16 cellular contexts compared by ENCODE assay signal in genomic region chr2:190334479-190335224, GRCh38. TPM values are rescaled to one million over a fixed set of nuclear protein-coding genes. Genes with fewer than 3 reads are reported as not detected.
DNase-seq lines count a peak whose midpoint lies in the region; ATAC-seq, FAIRE-seq and TF ChIP-seq lines count a peak whose summit lies in the region.
"Had no signal": no experiment of that assay in that cellular context is flagged by ENCODE, and none has a peak within 500 bp of the region (broad histone marks: within the 10 kb centered on the region; RNA-seq: fewer than 3 reads in every experiment).

No MANE protein-coding gene starts in this region.

- BruUV-seq in HepG2 (replicated peaks; lab: Mats Ljungman, UMichigan), result TSS peak; percentile 92

- no peak for TF ChIP-seq EP300 in SK-N-SH (IDR thresholded peaks at IDR 0.05; ENCODE audit: borderline replicate concordance in 1 of 2, low read depth in 1 of 2, low read length in 1 of 2)
- peak; percentile 85 to 96 for TF ChIP-seq EP300 in HepG2 (IDR thresholded peaks at IDR 0.05; ENCODE audit: low read depth in 2 of 2, low read length in 2 of 2)
- TF ChIP-seq EP300 in HepG2 (CRISPR knock-in tag; IDR thresholded peaks at IDR 0.05; ENCODE audit: borderline replicate concordance), result peak; percentile 84

- no peak overlapping the region for H3K9ac ChIP-seq in SK-N-SH
- peak overlapping the region; percentile 65 for H3K9ac ChIP-seq in HepG2 (ENCODE audit: insufficient read depth, low read depth, low read length)

- intact Hi-C loops in HepG2 (cut with micrococcal nuclease; ENCODE audit: unreplicated experiment), result loop anchor here (1.0 to 10.0 kb wide), 4 partner anchors 14 to 680 kb away; partner anchors contain the start of genes NAB1 and STAT1

- CTCF ChIA-PET in SK-N-SH (lab: Yijun Ruan, JAX) (no interaction called here), HepG2 (lab: Yijun Ruan, JAX; ENCODE audit: low intra/inter-chr PET ratio, low total read pairs) (interaction anchor here (1.2 to 1.6 kb wide), 2 partner anchors 10 to 15 kb away, joined by 3 read pairs; partner anchors contain the start of gene HIBCH)

- TF ChIP-seq RAD21 in SK-N-SH (IDR thresholded peaks at IDR 0.05; ENCODE audit: low read length) (no peak), HepG2 (CRISPR knock-in tag; IDR thresholded peaks at IDR 0.05) (no peak)

- H3K4me3 ChIP-seq in SK-N-SH (ENCODE audit: low read depth in 2 of 2, low read length in 1 of 2), result no peak overlapping the region
- peak overlapping the region; percentile 59 to 70 (median 67); a peak in 5 of 6 replicates for H3K4me3 ChIP-seq in HepG2 (replicated peaks in 1 of 3; ENCODE audit: insufficient read depth in 1 of 3, low read depth in 2 of 3, low read length in 3 of 3)
- H3K4me3 ChIP-seq in thoracic aorta, result no peak overlapping the region
- H3K4me3 ChIP-seq: skin epidermis, thyroid gland had no signal

- H3K27ac ChIP-seq in SK-N-SH (ENCODE audit: low read depth in 2 of 2, low read length in 1 of 2) (no peak overlapping the region), HepG2 (ENCODE audit: extremely low read length, insufficient read depth, low read length) (peak overlapping the region; percentile 84), thoracic aorta (peak overlapping the region; percentile 18 to 65)
- H3K27ac ChIP-seq: 22Rv1, thyroid gland, WERI-Rb-1 had no signal

- ATAC-seq in SK-N-SH treated with all-trans-retinoic acid at 6 μM for 48 hours, result peak; percentile 57
- peak; percentile 96 for ATAC-seq in HepG2
- ATAC-seq in thoracic aorta (ENCODE audit: insufficient number of reproducible peaks, low FRiP score, low read depth), result no peak
- no peak for ATAC-seq in GM19467 (IDR thresholded peaks at IDR 0.05; ENCODE audit: unreplicated experiment)
- ATAC-seq: CD8-positive, alpha-beta T cell; natural killer cell treated with Interleukin-12 subunit alpha and Interleukin-12 subunit beta and Interleukin-15 and Interleukin-18, amount 100 ng/mL, for 72 hours had no signal

- no peaks in the 10 kb centered on the region for H3K9me3 ChIP-seq in SK-N-SH
- no peaks in the 10 kb centered on the region for H3K9me3 ChIP-seq in HepG2 (ENCODE audit: low read length)
- H3K9me3 ChIP-seq in thoracic aorta, result no peaks in the 10 kb centered on the region
- H3K9me3 ChIP-seq: thyroid gland had no signal

- no peaks in the 10 kb centered on the region for H3K9me2 ChIP-seq in SK-N-SH

- WGBS in SK-N-SH (ENCODE audit: low lambda C conversion rate), result 62% methylated on average over 8 of the region's 8 CpGs
- 1% methylated on average over 8 of the region's 8 CpGs for WGBS in HepG2 (ENCODE audit: low lambda C conversion rate)

- no peak overlapping the region for H3K4me2 ChIP-seq in SK-N-SH
- H3K4me2 ChIP-seq in HepG2 (ENCODE audit: low read depth, low read length), result peak overlapping the region; percentile 83

- H2AFZ ChIP-seq in SK-N-SH (ENCODE audit: low read depth), result no peak overlapping the region
- H2AFZ ChIP-seq in HepG2 (ENCODE audit: low read length), result no peak overlapping the region

- TF ChIP-seq POLR2A in HepG2 (IDR thresholded peaks at IDR 0.05; ENCODE audit: insufficient read depth in 1 of 2, low read depth in 2 of 2, low read length in 2 of 2), result peak; percentile 72 to 77

- H3F3A ChIP-seq in SK-N-SH (replicated peaks; ENCODE audit: insufficient read depth), result no peaks in the 10 kb centered on the region

- no peaks in the 10 kb centered on the region for H3K79me2 ChIP-seq in SK-N-SH (ENCODE audit: insufficient read depth)
- H3K79me2 ChIP-seq in HepG2 (ENCODE audit: insufficient read depth, low read length), result peaks cover 2% of the 10 kb centered on the region

- no peaks in the 10 kb centered on the region for H4K20me1 ChIP-seq in SK-N-SH (ENCODE audit: insufficient read depth)
- no peaks in the 10 kb centered on the region for H4K20me1 ChIP-seq in HepG2 (ENCODE audit: insufficient read depth, low read length)

- in situ Hi-C loops in HepG2 (cut with HindIII; ENCODE audit: extremely low pct_ligation_motif_present, low pct_unique_long_range_greater_than_20kb), result loop anchor here (5.0 to 25.0 kb wide), 2 partner anchors 38 to 178 kb away; no protein-coding TSS in a partner anchor

- no peaks in the 10 kb centered on the region for H3K4me1 ChIP-seq in SK-N-SH (ENCODE audit: control insufficient read depth in 1 of 2, insufficient read depth in 2 of 2, low read depth in 1 of 2, low read length in 1 of 2)
- H3K4me1 ChIP-seq in HepG2 (ENCODE audit: insufficient read depth, low read length), result peaks cover 54% of the 10 kb centered on the region
- peaks cover 0 to 19% of the 10 kb centered on the region in 2 donors for H3K4me1 ChIP-seq in thoracic aorta (ENCODE audit: control insufficient read depth in 1 of 2, low read depth in 2 of 2)
- H3K4me1 ChIP-seq: thyroid gland had no signal

- FAIRE-seq in HepG2 (lab: Jason Lieb, UNC), result peak; percentile 98

- H3K27me3 ChIP-seq in SK-N-SH (ENCODE audit: insufficient read depth) (no peaks in the 10 kb centered on the region), HepG2 (ENCODE audit: control insufficient read depth in 1 of 2, insufficient read depth in 2 of 2, low read length in 2 of 2) (no peaks in the 10 kb centered on the region), thoracic aorta (replicated peaks; ENCODE audit: insufficient read depth) (no peaks in the 10 kb centered on the region)
- H3K27me3 ChIP-seq: thyroid gland had no signal

- DNase-seq in SK-N-SH (no peak), dermis blood vessel endothelial cell (peak; percentile 97), HepG2 (ENCODE audit: low spot score) (peak; percentile 96), thoracic aorta (ENCODE audit: low spot score) (no peak), DMS153 (lab: John Stamatoyannopoulos, UW) (no peak), NAMALWA (ENCODE audit: low spot score) (no peak)
- DNase-seq: CD8-positive, alpha-beta T cell; NCI-H1436 treated with DMSO at 0.1 percent for 48 hours; NCI-H526 treated with DMSO at 0.1 percent for 48 hours; thyroid gland; WERI-Rb-1 had no signal

- TF ChIP-seq CTCF in SK-N-SH (IDR thresholded peaks at IDR 0.05), result no peak
- TF ChIP-seq CTCF in HepG2 (CRISPR knock-in tag; IDR thresholded peaks at IDR 0.05), result 0 out of 2 replicates have a peak, but pooled peaks have one; percentile 25
- TF ChIP-seq CTCF in thoracic aorta (IDR thresholded peaks at IDR 0.05), result no peak

- no peaks in the 10 kb centered on the region for H3K36me3 ChIP-seq in SK-N-SH (replicated peaks in 1 of 2; ENCODE audit: control insufficient read depth in 1 of 2, insufficient read depth in 2 of 2, low read length in 1 of 2)
- H3K36me3 ChIP-seq in HepG2 (replicated peaks in 1 of 2; ENCODE audit: control insufficient read depth in 1 of 2, insufficient read depth in 2 of 2, low read length in 2 of 2), result no peaks in the 10 kb centered on the region
- no peaks in the 10 kb centered on the region for H3K36me3 ChIP-seq in thoracic aorta
- H3K36me3 ChIP-seq: thyroid gland, WERI-Rb-1 had no signal

- POLR2A ChIA-PET in SK-N-SH (lab: Yijun Ruan, JAX), result no interaction called here
- POLR2A ChIA-PET in HepG2 (lab: Yijun Ruan, JAX), result interaction anchor here (1.2 kb wide), 1 partner anchor 15 kb away, joined by 3 read pairs; the partner anchor contains the start of gene HIBCH

RNA-seq across cellular contexts. Expression of gene INPP1, which starts 8.7 kb away (rescaled TPM):
- polyA plus RNA-seq in SK-N-SH (2012; rRNA removed) (5.7 and 6.4 TPM in 2 replicates), HepG2 (2011; rRNA removed) (10.0 and 10.5 TPM in 2 replicates)
- 6.3 and 6.5 TPM in 2 replicates for polyA plus RNA-seq in SK-N-SH (2012; cell fraction: cytosol; rRNA removed)
- polyA plus RNA-seq in SK-N-SH (2012; cell fraction: nucleus; rRNA removed), result 10.3 and 14.8 TPM in 2 replicates
- total RNA-seq in dermis blood vessel endothelial cell (14.5 and 26.9 TPM in 2 replicates), HepG2 (2016; rRNA removed; fragmentation: Illumina TruSeq; extraction: Trizol) (13.3 and 15.2 TPM in 2 replicates), thoracic aorta (10 to 100 TPM; 13.0 to 36.6 TPM)
- total RNA-seq in HepG2 (2016; cell fraction: cytosol; rRNA removed; fragmentation: Illumina TruSeq; extraction: Trizol; ENCODE audit: low read depth), result 6.0 and 8.5 TPM in 2 replicates
- total RNA-seq in HepG2 (2016; cell fraction: insoluble cytoplasmic fraction; rRNA removed; fragmentation: Illumina TruSeq; extraction: Trizol), result 11.4 and 14.0 TPM in 2 replicates
- total RNA-seq in HepG2 (2016; cell fraction: membrane; rRNA removed; fragmentation: Illumina TruSeq; extraction: Trizol), result 12.0 and 14.5 TPM in 2 replicates
- 6.6 and 8.8 TPM in 2 replicates for total RNA-seq in HepG2 (2016; cell fraction: nucleus; rRNA removed; fragmentation: Illumina TruSeq; extraction: Trizol)
- polyA plus RNA-seq in HepG2 (2011; cell fraction: cytosol; rRNA removed), result 5.7 and 7.3 TPM in 2 replicates
- polyA plus RNA-seq in HepG2 (2011; cell fraction: nucleus; rRNA removed), result 10.0 and 11.1 TPM in 2 replicates
- polyA plus RNA-seq in HepG2 (2012), result 23.9 and 28.9 TPM in 2 replicates
- polyA plus RNA-seq in HepG2 (2016; cell fraction: cytosol; fragmentation: Illumina TruSeq; extraction: Trizol; ENCODE audit: low read depth), result 7.9 and 9.4 TPM in 2 replicates
- 18.0 and 18.7 TPM in 2 replicates for polyA plus RNA-seq in HepG2 (2016; cell fraction: insoluble cytoplasmic fraction; fragmentation: Illumina TruSeq; extraction: Trizol; ENCODE audit: low read depth)
- polyA plus RNA-seq in HepG2 (2016; cell fraction: membrane; fragmentation: Illumina TruSeq; extraction: Trizol; ENCODE audit: low read depth), result 12.1 and 13.1 TPM in 2 replicates
- 22.8 and 23.1 TPM in 2 replicates for polyA plus RNA-seq in HepG2 (2016; cell fraction: nucleus; fragmentation: Illumina TruSeq; extraction: Trizol; ENCODE audit: insufficient read depth, low read depth)
- polyA minus RNA-seq in HepG2 (2011; rRNA and poly(A)+ RNA removed; ENCODE audit: low replicate concordance), result 4.8 and 5.3 TPM in 2 replicates
- polyA minus RNA-seq in HepG2 (2011; cell fraction: cytosol; rRNA and poly(A)+ RNA removed), result 8.2 and 11.3 TPM in 2 replicates
- polyA minus RNA-seq in HepG2 (2011; cell fraction: nucleus; rRNA and poly(A)+ RNA removed), result 8.2 and 8.7 TPM in 2 replicates

RNA-seq across cellular contexts. Expression of gene HIBCH, which starts 15.0 kb away (rescaled TPM):
- 8.4 and 12.2 TPM in 2 replicates for polyA plus RNA-seq in SK-N-SH (2012; rRNA removed)
- 14.1 and 19.3 TPM in 2 replicates for polyA plus RNA-seq in SK-N-SH (2012; cell fraction: cytosol; rRNA removed)
- polyA plus RNA-seq in SK-N-SH (2012; cell fraction: nucleus; rRNA removed), result 5.4 and 12.0 TPM in 2 replicates
- 22.6 and 26.2 TPM in 2 replicates for total RNA-seq in dermis blood vessel endothelial cell
- total RNA-seq in HepG2 (2016; rRNA removed; fragmentation: Illumina TruSeq; extraction: Trizol), result 49.5 and 67.0 TPM in 2 replicates
- total RNA-seq in HepG2 (2016; cell fraction: cytosol; rRNA removed; fragmentation: Illumina TruSeq; extraction: Trizol; ENCODE audit: low read depth), result 9.9 and 10.7 TPM in 2 replicates
- 46.9 and 68.2 TPM in 2 replicates for total RNA-seq in HepG2 (2016; cell fraction: insoluble cytoplasmic fraction; rRNA removed; fragmentation: Illumina TruSeq; extraction: Trizol)
- 11.0 and 12.8 TPM in 2 replicates for total RNA-seq in HepG2 (2016; cell fraction: membrane; rRNA removed; fragmentation: Illumina TruSeq; extraction: Trizol)
- 64.0 and 64.7 TPM in 2 replicates for total RNA-seq in HepG2 (2016; cell fraction: nucleus; rRNA removed; fragmentation: Illumina TruSeq; extraction: Trizol)
- 17.8 and 18.8 TPM in 2 replicates for polyA plus RNA-seq in HepG2 (2011; rRNA removed)
- 6.4 and 8.3 TPM in 2 replicates for polyA plus RNA-seq in HepG2 (2011; cell fraction: cytosol; rRNA removed)
- 14.6 and 25.8 TPM in 2 replicates for polyA plus RNA-seq in HepG2 (2011; cell fraction: nucleus; rRNA removed)
- polyA plus RNA-seq in HepG2 (2012), result 27.5 and 40.7 TPM in 2 replicates
- polyA plus RNA-seq in HepG2 (2016; cell fraction: cytosol; fragmentation: Illumina TruSeq; extraction: Trizol; ENCODE audit: low read depth), result 6.9 and 7.7 TPM in 2 replicates
- polyA plus RNA-seq in HepG2 (2016; cell fraction: insoluble cytoplasmic fraction; fragmentation: Illumina TruSeq; extraction: Trizol; ENCODE audit: low read depth), result 63.7 and 68.2 TPM in 2 replicates
- polyA plus RNA-seq in HepG2 (2016; cell fraction: membrane; fragmentation: Illumina TruSeq; extraction: Trizol; ENCODE audit: low read depth), result 9.3 and 9.4 TPM in 2 replicates
- 45.2 and 47.6 TPM in 2 replicates for polyA plus RNA-seq in HepG2 (2016; cell fraction: nucleus; fragmentation: Illumina TruSeq; extraction: Trizol; ENCODE audit: insufficient read depth, low read depth)
- polyA minus RNA-seq in HepG2 (2011; rRNA and poly(A)+ RNA removed; ENCODE audit: low replicate concordance), result 6.3 and 18.5 TPM in 2 replicates
- 8.9 and 9.9 TPM in 2 replicates for polyA minus RNA-seq in HepG2 (2011; cell fraction: cytosol; rRNA and poly(A)+ RNA removed)
- polyA minus RNA-seq in HepG2 (2011; cell fraction: nucleus; rRNA and poly(A)+ RNA removed), result 88.3 and 98.2 TPM in 2 replicates
- total RNA-seq in thoracic aorta, result 10 to 100 TPM; 31.4 to 34.4 TPM

Comparison
In these comparisons a context has a peak if more than half of its experiments do, and no peak if none do; other contexts are left out.
1. ATAC-seq: peak in SK-N-SH treated with all-trans-retinoic acid at 6 μM for 48 hours (single experiment) and HepG2 (single experiment); none in thoracic aorta (single experiment) and GM19467 (single experiment).
2. DNase-seq: peak in dermis blood vessel endothelial cell (single experiment) and HepG2 (single experiment); none in SK-N-SH (single experiment), thoracic aorta (single experiment), DMS153 (single experiment) and NAMALWA (single experiment).
3. H3K27ac ChIP-seq: peak in HepG2 (single experiment) and thoracic aorta (2 of 2); none in SK-N-SH (0 of 2).
4. H3K4me3 ChIP-seq: peak in HepG2 (3 of 3); none in SK-N-SH (0 of 2) and thoracic aorta (single experiment).